Comparison of ENCODE assay signal across 8 cellular contexts in the genomic region with DNA sequence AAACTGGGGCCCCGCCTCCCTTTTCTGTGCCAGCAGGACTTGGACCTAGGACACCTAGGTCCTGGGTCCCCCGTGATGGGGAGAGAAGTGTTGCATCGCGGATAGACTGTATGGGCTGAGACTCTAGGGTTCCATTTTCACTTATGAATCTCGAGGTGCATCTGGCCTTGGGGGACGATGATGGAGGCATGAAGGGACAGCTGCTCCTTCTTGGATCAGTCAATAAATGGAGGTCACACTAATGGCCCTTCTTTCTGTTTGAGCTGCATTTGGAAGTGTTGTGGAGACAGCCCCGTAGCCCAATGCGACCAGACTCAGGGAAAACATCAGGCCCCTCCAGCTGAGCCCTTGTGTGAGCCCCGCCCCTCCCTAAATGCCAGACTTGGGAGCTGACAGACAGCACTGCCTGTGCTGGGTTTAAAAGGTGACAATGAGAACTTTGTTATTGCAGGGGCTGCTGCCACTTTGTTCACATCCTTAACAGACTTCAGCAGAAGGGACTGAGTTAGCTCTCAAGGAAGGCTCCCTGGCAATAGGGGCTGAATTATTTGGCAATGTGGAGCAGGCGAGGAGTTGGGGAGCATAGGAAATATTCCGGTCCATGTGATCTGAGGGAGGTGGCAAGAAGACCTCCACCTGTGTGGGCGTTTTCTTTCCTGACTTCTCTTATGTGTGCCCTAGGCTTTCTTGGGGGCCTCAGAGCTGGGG. TPM values are rescaled to one million over a fixed set of nuclear protein-coding genes. Genes with fewer than 3 reads are reported as not detected.
DNase-seq lines count a peak whose midpoint lies in the region; ATAC-seq, FAIRE-seq and TF ChIP-seq lines count a peak whose summit lies in the region.

No MANE protein-coding gene starts in this region.

- TF ChIP-seq POLR2A in endothelial cell of umbilical vein (IDR thresholded peaks at IDR 0.05; ENCODE audit: low read depth, low read length) (no peak), ovary (IDR thresholded peaks at IDR 0.05) (no peak)

- 16 to 21% (median 18%) methylated on average over 12 of the region's 12 CpGs for WGBS in ovary, 3 donors

- H3K27me3 ChIP-seq in DOHH2 (ENCODE audit: control insufficient read depth, low read length) (peaks cover 28% of the 10 kb centered on the region), OCI-LY1 (ENCODE audit: insufficient read depth, low read length) (no peaks in the 10 kb centered on the region), endothelial cell of umbilical vein (ENCODE audit: control insufficient read depth in 2 of 2, insufficient read depth in 2 of 2, low read length in 2 of 2) (peaks cover 0 to 5% of the 10 kb centered on the region in 2 experiments), ovary (no peaks in the 10 kb centered on the region)

- H3K4me3 ChIP-seq in DOHH2 (ENCODE audit: low read length), result peak overlapping the region; percentile 66
- peak overlapping the region; percentile 70 for H3K4me3 ChIP-seq in OCI-LY1 (ENCODE audit: low read depth, low read length, poor library complexity, severe bottlenecking)
- peak overlapping the region; percentile 48 to 72 (median 56) for H3K4me3 ChIP-seq in endothelial cell of umbilical vein (replicated peaks in 1 of 3; ENCODE audit: insufficient read depth in 1 of 3, low read depth in 1 of 3, low read length in 3 of 3)
- peak overlapping the region; percentile 56 for H3K4me3 ChIP-seq in ovary

- H3K27ac ChIP-seq in DOHH2 (ENCODE audit: low read depth, low read length) (no peak overlapping the region), OCI-LY1 (ENCODE audit: low read depth, low read length, poor library complexity, severe bottlenecking) (no peak overlapping the region), endothelial cell of umbilical vein (ENCODE audit: insufficient read depth, low read depth, low read length) (no peak overlapping the region), ovary (peak overlapping the region; percentile 94 to 98)

- TSS peak; percentile 55 for BruUV-seq in endothelial cell of umbilical vein (replicated peaks; lab: Mats Ljungman, UMichigan)

- no peaks in the 10 kb centered on the region for H3K9me1 ChIP-seq in endothelial cell of umbilical vein (replicated peaks; ENCODE audit: control insufficient read depth, extremely low read depth, insufficient read depth, low read length)

- dilution Hi-C loops in endothelial cell of umbilical vein (cut with MboI; ENCODE audit: extremely low pct_ligation_motif_present, low sequenced_read_pairs), result no loop called here

- POLR2A ChIA-PET in endothelial cell of umbilical vein (lab: Charles Lee), result no interaction called here

- CTCF ChIA-PET in endothelial cell of umbilical vein (lab: Charles Lee), result interaction anchor here (2.3 to 6.8 kb wide), 2 partner anchors 15 to 22 kb away, joined by 8 to 44 read pairs; no protein-coding TSS in a partner anchor

- H3F3A ChIP-seq in DOHH2 (ENCODE audit: control insufficient read depth, insufficient read depth) (peaks cover 3% of the 10 kb centered on the region; the same call in 1 of the 2 replicates), OCI-LY1 (ENCODE audit: insufficient read depth, low read length) (no peaks in the 10 kb centered on the region)

- H3K36me3 ChIP-seq in DOHH2 (ENCODE audit: control insufficient read depth, low read length) (peaks cover 6% of the 10 kb centered on the region; the same call in 1 of the 2 replicates), OCI-LY1 (ENCODE audit: insufficient read depth, low read length) (peaks cover 14% of the 10 kb centered on the region; the same call in 1 of the 2 replicates), endothelial cell of umbilical vein (ENCODE audit: control insufficient read depth in 2 of 2, extremely low read depth in 1 of 2, insufficient read depth in 2 of 2, low read length in 2 of 2) (peaks cover 0 to 1% of the 10 kb centered on the region in 2 experiments), ovary (no peaks in the 10 kb centered on the region)

- FAIRE-seq in endothelial cell of umbilical vein (lab: Jason Lieb, UNC), result no peak

- TF ChIP-seq CTCF in DOHH2 (IDR thresholded peaks at IDR 0.05; ENCODE audit: low read depth, low read length, poor library complexity, severe bottlenecking) (no peak), OCI-LY1 (IDR thresholded peaks at IDR 0.05; ENCODE audit: low read length) (no peak), endothelial cell of umbilical vein (IDR thresholded peaks at IDR 0.05; ENCODE audit: extremely low read depth in 1 of 2, insufficient read depth in 1 of 2, low read depth in 1 of 2, low read length in 2 of 2) (no peak), ovary (IDR thresholded peaks at IDR 0.05) (no peak)

- H2AFZ ChIP-seq in OCI-LY1 (ENCODE audit: low read length) (no peak overlapping the region), endothelial cell of umbilical vein (ENCODE audit: low read depth, low read length) (peak overlapping the region; percentile 52)

- no peaks in the 10 kb centered on the region for H3K9me3 ChIP-seq in DOHH2 (ENCODE audit: control insufficient read depth, insufficient read depth, low read length)
- H3K9me3 ChIP-seq in OCI-LY1 (ENCODE audit: low read length), result no peaks in the 10 kb centered on the region
- no peaks in the 10 kb centered on the region for H3K9me3 ChIP-seq in endothelial cell of umbilical vein (replicated peaks; ENCODE audit: control insufficient read depth, insufficient read depth, low read length)
- no peaks in the 10 kb centered on the region for H3K9me3 ChIP-seq in ovary

- H4K20me1 ChIP-seq in DOHH2 (ENCODE audit: control insufficient read depth, insufficient read depth, low read depth, low read length), result no peaks in the 10 kb centered on the region
- H4K20me1 ChIP-seq in OCI-LY1 (ENCODE audit: insufficient read depth, low read length), result no peaks in the 10 kb centered on the region
- no peaks in the 10 kb centered on the region for H4K20me1 ChIP-seq in endothelial cell of umbilical vein (replicated peaks; ENCODE audit: control insufficient read depth, extremely low read depth, insufficient read depth, low read length)

- no peak for TF ChIP-seq EP300 in ovary (IDR thresholded peaks at IDR 0.05)

- intact Hi-C loops in endothelial cell of umbilical vein (cut with micrococcal nuclease) (no loop called here), ovary (cut with DNase I) (no loop called here)

- H3K4me2 ChIP-seq in DOHH2 (ENCODE audit: low read length) (peak overlapping the region; percentile 50), OCI-LY1 (ENCODE audit: low read length) (peak overlapping the region; percentile 94), endothelial cell of umbilical vein (ENCODE audit: insufficient read depth, low read length) (peak overlapping the region; percentile 64)

- H3K79me2 ChIP-seq in DOHH2 (ENCODE audit: control insufficient read depth, low read length) (no peaks in the 10 kb centered on the region), OCI-LY1 (ENCODE audit: insufficient read depth, low read length) (no peaks in the 10 kb centered on the region), endothelial cell of umbilical vein (ENCODE audit: control insufficient read depth, insufficient read depth, low read length) (no peaks in the 10 kb centered on the region)

- H3K9ac ChIP-seq in OCI-LY1 (ENCODE audit: low read length), result peak overlapping the region; percentile 72
- H3K9ac ChIP-seq in endothelial cell of umbilical vein (replicated peaks; ENCODE audit: extremely low read depth, insufficient read depth, low read length), result peak overlapping the region; percentile 64

- H3K4me1 ChIP-seq in DOHH2 (ENCODE audit: control insufficient read depth, low read length) (peaks cover 2% of the 10 kb centered on the region; the same call in 1 of the 2 replicates), OCI-LY1 (ENCODE audit: insufficient read depth, low read length, severe bottlenecking) (peaks cover 16% of the 10 kb centered on the region), endothelial cell of umbilical vein (ENCODE audit: control insufficient read depth, extremely low read depth, insufficient read depth, low read length) (peaks cover 6% of the 10 kb centered on the region), ovary (ENCODE audit: insufficient read depth) (peaks cover 3% of the 10 kb centered on the region)

- no peak for DNase-seq in endothelial cell of umbilical vein (ENCODE audit: low read depth, low spot score)
- DNase-seq in ovary, result no peak
- no peak for DNase-seq in NCI-H187 treated with DMSO at 0.1 percent for 48 hours (lab: John Stamatoyannopoulos, UW)
- no peak for DNase-seq in stimulated activated naive CD4-positive, alpha-beta T cell treated with Interleukin-2 at 50 U/mL for 16 hours (lab: John Stamatoyannopoulos, UW)

- ATAC-seq in GM21528 (IDR thresholded peaks at IDR 0.05; ENCODE audit: low FRiP score, unreplicated experiment), result no peak
- no peak for ATAC-seq in GM21825 (IDR thresholded peaks at IDR 0.05; ENCODE audit: unreplicated experiment)

- H3K9me2 ChIP-seq in DOHH2 (replicated peaks; ENCODE audit: control insufficient read depth, low read length) (no peaks in the 10 kb centered on the region), OCI-LY1 (ENCODE audit: low read depth, low read length) (no peaks in the 10 kb centered on the region)

RNA-seq across cellular contexts. Expression of a gene that starts 0.8 kb away (rescaled TPM):
- 25.9 and 34.5 TPM in 2 replicates for total RNA-seq in endothelial cell of umbilical vein
- polyA plus RNA-seq in endothelial cell of umbilical vein, result 51.4 and 65.0 TPM in 2 replicates
- 20.2 and 31.4 TPM in 2 replicates for polyA plus RNA-seq in endothelial cell of umbilical vein (2011; cell fraction: cytosol; rRNA removed)
- polyA plus RNA-seq in endothelial cell of umbilical vein (2011; cell fraction: nucleus; rRNA removed), result 193 and 248 TPM in 2 replicates
- polyA plus RNA-seq in endothelial cell of umbilical vein (2012), result 16.2 and 24.6 TPM in 2 replicates
- polyA minus RNA-seq in endothelial cell of umbilical vein, result 27.7 and 28.1 TPM in 2 replicates
- polyA minus RNA-seq in endothelial cell of umbilical vein (2011; cell fraction: cytosol; rRNA and poly(A)+ RNA removed), result not detected
- polyA minus RNA-seq in endothelial cell of umbilical vein (2011; cell fraction: nucleus; rRNA and poly(A)+ RNA removed), result 28.7 and 41.1 TPM in 2 replicates
- total RNA-seq in ovary, result 10 to 100 TPM; 50.0 to 75.2 (median 57.8) TPM
- 10 to 100 TPM; 37.9 to 56.2 TPM for polyA plus RNA-seq in ovary

RNA-seq across cellular contexts. Expression of a gene that starts 5.8 kb away (rescaled TPM):
- total RNA-seq in endothelial cell of umbilical vein (4.7 and 7.4 TPM in 2 replicates), ovary (10 to 100 TPM; 22.1 to 48.4 (median 37.1) TPM)
- polyA plus RNA-seq in endothelial cell of umbilical vein (3.5 and 4.7 TPM in 2 replicates), ovary (10 to 100 TPM; 47.4 to 48.8 TPM)
- 3.7 and 3.8 TPM in 2 replicates for polyA plus RNA-seq in endothelial cell of umbilical vein (2011; cell fraction: cytosol; rRNA removed)
- 26.0 and 33.6 TPM in 2 replicates for polyA plus RNA-seq in endothelial cell of umbilical vein (2011; cell fraction: nucleus; rRNA removed)
- polyA plus RNA-seq in endothelial cell of umbilical vein (2012), result 5.9 and 10.1 TPM in 2 replicates
- polyA minus RNA-seq in endothelial cell of umbilical vein, result 5.2 and 5.7 TPM in 2 replicates
- not detected for polyA minus RNA-seq in endothelial cell of umbilical vein (2011; cell fraction: cytosol; rRNA and poly(A)+ RNA removed)
- 1.5 and 3.2 TPM in 2 replicates for polyA minus RNA-seq in endothelial cell of umbilical vein (2011; cell fraction: nucleus; rRNA and poly(A)+ RNA removed)

RNA-seq across cellular contexts. Expression of a gene that starts 14.5 kb away (rescaled TPM):
- total RNA-seq in endothelial cell of umbilical vein (9.1 and 11.5 TPM in 2 replicates), ovary (10 to 100 TPM; 16.9 to 30.4 (median 21.2) TPM)
- polyA plus RNA-seq in endothelial cell of umbilical vein (10.5 and 11.3 TPM in 2 replicates), ovary (10 to 100 TPM; 13.1 to 42.0 TPM)
- 7.2 and 8.5 TPM in 2 replicates for polyA plus RNA-seq in endothelial cell of umbilical vein (2011; cell fraction: cytosol; rRNA removed)
- polyA plus RNA-seq in endothelial cell of umbilical vein (2011; cell fraction: nucleus; rRNA removed), result 6.6 and 8.6 TPM in 2 replicates
- polyA plus RNA-seq in endothelial cell of umbilical vein (2012), result 11.9 and 12.7 TPM in 2 replicates
- polyA minus RNA-seq in endothelial cell of umbilical vein, result 10.1 and 14.1 TPM in 2 replicates
- 12.6 TPM for polyA minus RNA-seq in endothelial cell of umbilical vein (2011; cell fraction: cytosol; rRNA and poly(A)+ RNA removed)
- 2.0 and 3.7 TPM in 2 replicates for polyA minus RNA-seq in endothelial cell of umbilical vein (2011; cell fraction: nucleus; rRNA and poly(A)+ RNA removed)

RNA-seq across cellular contexts. Expression of a gene that starts 27.5 kb away (rescaled TPM):
- total RNA-seq in endothelial cell of umbilical vein, result 0.25 and 0.35 TPM in 2 replicates
- 0.24 and 0.33 TPM in 2 replicates for polyA plus RNA-seq in endothelial cell of umbilical vein
- polyA plus RNA-seq in endothelial cell of umbilical vein (2011; cell fraction: cytosol; rRNA removed), result 0.08 and 0.20 TPM in 2 replicates
- 0.32 and 0.33 TPM in 2 replicates for polyA plus RNA-seq in endothelial cell of umbilical vein (2011; cell fraction: nucleus; rRNA removed)
- 0.87 and 1.00 TPM in 2 replicates for polyA plus RNA-seq in endothelial cell of umbilical vein (2012)
- 0.66 and 0.81 TPM in 2 replicates for polyA minus RNA-seq in endothelial cell of umbilical vein
- polyA minus RNA-seq in endothelial cell of umbilical vein (2011; cell fraction: cytosol; rRNA and poly(A)+ RNA removed), result 8.1 TPM
- polyA minus RNA-seq in endothelial cell of umbilical vein (2011; cell fraction: nucleus; rRNA and poly(A)+ RNA removed), result 0.63 TPM in 1 of 2 replicates, not detected in the other
- total RNA-seq in ovary, result 1 to 10 TPM in 1 of 7 donors, under 1 TPM in 6; 0.28 to 1.5 (median 0.56) TPM
- polyA plus RNA-seq in ovary, result 1 to 10 TPM in 1 of 2 donors, under 1 TPM in 1; 0.22 to 1.3 TPM

RNA-seq across cellular contexts. Expression of a gene that starts 55.6 kb away (rescaled TPM):
- total RNA-seq in endothelial cell of umbilical vein, result 0.12 and 0.35 TPM in 2 replicates
- polyA plus RNA-seq in endothelial cell of umbilical vein, result 0.05 and 0.07 TPM in 2 replicates
- polyA plus RNA-seq in endothelial cell of umbilical vein (2011; cell fraction: cytosol; rRNA removed), result 0.05 and 0.06 TPM in 2 replicates
- polyA plus RNA-seq in endothelial cell of umbilical vein (2011; cell fraction: nucleus; rRNA removed), result 0.36 and 0.75 TPM in 2 replicates
- polyA plus RNA-seq in endothelial cell of umbilical vein (2012), result 0.37 and 0.59 TPM in 2 replicates
- polyA minus RNA-seq in endothelial cell of umbilical vein, result 0.13 and 0.34 TPM in 2 replicates
- polyA minus RNA-seq in endothelial cell of umbilical vein (2011; cell fraction: cytosol; rRNA and poly(A)+ RNA removed), result not detected
- polyA minus RNA-seq in endothelial cell of umbilical vein (2011; cell fraction: nucleus; rRNA and poly(A)+ RNA removed), result 0.05 and 0.19 TPM in 2 replicates
- under 1 TPM in 6 of 7 donors, not detected in 1; 0.08 to 0.48 (median 0.30) TPM for total RNA-seq in ovary
- polyA plus RNA-seq in ovary, result under 1 TPM; 0.15 to 0.48 TPM

Comparison
In these comparisons a context has a peak if more than half of its experiments do, and no peak if none do; other contexts are left out.
1. H3K27ac ChIP-seq: peak in ovary (2 of 2); none in DOHH2 (single experiment), OCI-LY1 (single experiment) and endothelial cell of umbilical vein (single experiment).
2. Peak in every context shown above with its lines, with median percentiles within 50 percentile points of each other: H3K4me2 ChIP-seq and H3K4me3 ChIP-seq.